Comparison of ENCODE assay signal across 14 cellular contexts in the genomic region with DNA sequence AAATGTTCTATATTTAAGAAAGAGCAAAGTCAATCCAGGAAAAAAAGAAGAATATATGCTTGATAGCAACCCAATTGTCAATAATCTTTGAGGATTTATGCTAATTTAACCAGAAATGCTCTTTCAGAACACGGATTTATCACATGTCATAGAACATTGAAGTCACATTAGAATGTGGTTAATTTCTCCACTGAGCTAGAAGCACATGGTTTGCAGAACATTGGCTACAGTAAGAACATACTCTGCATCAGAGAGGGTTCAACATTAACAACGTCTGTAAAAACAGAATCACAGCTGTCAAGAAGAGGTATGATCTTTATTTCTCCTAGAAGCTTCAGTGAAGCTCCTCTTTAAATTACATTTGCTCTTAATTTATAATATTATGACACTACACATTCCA.
"Had no signal": no experiment of that assay in that cellular context is flagged by ENCODE, and none has a peak within 500 bp of the region (broad histone marks: within the 10 kb centered on the region; RNA-seq: fewer than 3 reads in every experiment).

No MANE protein-coding gene starts in this region.

- H3K36me3 Mint-ChIP-seq: activated CD4-positive, alpha-beta memory T cell treated with anti-CD3 and anti-CD28 coated beads for 36 hours; activated naive CD4-positive, alpha-beta T cell treated with anti-CD3 and anti-CD28 coated beads, Interleukin-2, amount 10 ng/mL, durations not matched to agents 7 days and 5 days; activated naive CD8-positive, alpha-beta T cell treated with anti-CD3 and anti-CD28 coated beads for 36 hours had no signal

- H3K4me2 ChIP-seq: PC-9 had no signal

- ATAC-seq: activated T-helper 17 cell treated with anti-CD3 and anti-CD28 coated beads, Interleukin-2, amount 50 U/mL, for 72 hours had no signal

- H3K27me3 Mint-ChIP-seq: activated CD4-positive, alpha-beta memory T cell treated with anti-CD3 and anti-CD28 coated beads for 36 hours; activated CD4-positive, alpha-beta T cell treated with anti-CD3 and anti-CD28 coated beads, Interleukin-2, amount 10 ng/mL, durations not matched to agents 7 days and 5 days; activated naive CD4-positive, alpha-beta T cell treated with anti-CD3 and anti-CD28 coated beads, Interleukin-2, amount 10 ng/mL, durations not matched to agents 7 days and 5 days; activated naive CD8-positive, alpha-beta T cell treated with anti-CD3 and anti-CD28 coated beads for 36 hours; activated T-helper 17 cell treated with anti-CD3 and anti-CD28 coated beads, Interleukin-2, amount 50 U/mL, for 72 hours had no signal

- H3K4me3 ChIP-seq: PC-9 had no signal

- H3K4me3 Mint-ChIP-seq: activated CD4-positive, alpha-beta memory T cell treated with anti-CD3 and anti-CD28 coated beads for 36 hours; activated CD4-positive, alpha-beta T cell treated with anti-CD3 and anti-CD28 coated beads, Interleukin-2, amount 10 ng/mL, durations not matched to agents 7 days and 5 days; activated naive CD4-positive, alpha-beta T cell treated with anti-CD3 and anti-CD28 coated beads, Interleukin-2, amount 10 ng/mL, durations not matched to agents 7 days and 5 days; activated naive CD8-positive, alpha-beta T cell treated with anti-CD3 and anti-CD28 coated beads for 36 hours; activated T-helper 17 cell treated with anti-CD3 and anti-CD28 coated beads, Interleukin-2, amount 50 U/mL, for 72 hours had no signal

- DNase-seq: activated CD4-positive, alpha-beta memory T cell treated with anti-CD3 and anti-CD28 coated beads for 36 hours; activated CD4-positive, alpha-beta T cell treated with anti-CD3 and anti-CD28 coated beads, Interleukin-2, amount 10 ng/mL, durations not matched to agents 7 days and 5 days; activated CD4-positive, CD25-positive, alpha-beta regulatory T cell; activated gamma-delta T cell; activated naive CD4-positive, alpha-beta T cell treated with anti-CD3 and anti-CD28 coated beads, Interleukin-2, amount 10 ng/mL, durations not matched to agents 7 days and 5 days; activated naive CD8-positive, alpha-beta T cell treated with anti-CD3 and anti-CD28 coated beads for 36 hours; activated T-cell treated with anti-CD3 and anti-CD28 coated beads for 4 hours; activated T-cell treated with anti-CD3 and anti-CD28 coated beads, Interleukin-2, amount 50 U/mL, for 48 hours; NCI-H1694 treated with DMSO at 0.1 percent for 48 hours; NCI-H2029 treated with DMSO at 0.1 percent for 48 hours; PC-9; T-helper 1 cell had no signal

- H3K4me1 Mint-ChIP-seq: activated CD4-positive, alpha-beta T cell treated with anti-CD3 and anti-CD28 coated beads, Interleukin-2, amount 10 ng/mL, durations not matched to agents 7 days and 5 days; activated naive CD4-positive, alpha-beta T cell treated with anti-CD3 and anti-CD28 coated beads, Interleukin-2, amount 10 ng/mL, durations not matched to agents 7 days and 5 days; activated naive CD8-positive, alpha-beta T cell treated with anti-CD3 and anti-CD28 coated beads for 36 hours; activated T-helper 17 cell treated with anti-CD3 and anti-CD28 coated beads, Interleukin-2, amount 50 U/mL, for 72 hours had no signal

- H3K9me3 Mint-ChIP-seq: activated CD4-positive, alpha-beta memory T cell treated with anti-CD3 and anti-CD28 coated beads for 36 hours; activated CD4-positive, alpha-beta T cell treated with anti-CD3 and anti-CD28 coated beads, Interleukin-2, amount 10 ng/mL, durations not matched to agents 7 days and 5 days; activated naive CD4-positive, alpha-beta T cell treated with anti-CD3 and anti-CD28 coated beads, Interleukin-2, amount 10 ng/mL, durations not matched to agents 7 days and 5 days; activated naive CD8-positive, alpha-beta T cell treated with anti-CD3 and anti-CD28 coated beads for 36 hours; activated T-helper 17 cell treated with anti-CD3 and anti-CD28 coated beads, Interleukin-2, amount 50 U/mL, for 72 hours had no signal

- H3K27ac Mint-ChIP-seq: activated CD4-positive, alpha-beta memory T cell treated with anti-CD3 and anti-CD28 coated beads for 36 hours; activated CD4-positive, alpha-beta T cell treated with anti-CD3 and anti-CD28 coated beads, Interleukin-2, amount 10 ng/mL, durations not matched to agents 7 days and 5 days; activated naive CD4-positive, alpha-beta T cell treated with anti-CD3 and anti-CD28 coated beads, Interleukin-2, amount 10 ng/mL, durations not matched to agents 7 days and 5 days; activated naive CD8-positive, alpha-beta T cell treated with anti-CD3 and anti-CD28 coated beads for 36 hours; activated T-helper 17 cell treated with anti-CD3 and anti-CD28 coated beads, Interleukin-2, amount 50 U/mL, for 72 hours had no signal

- H2AFZ ChIP-seq: PC-9 had no signal

- H3K27ac ChIP-seq: PC-9, VCaP had no signal
